Comparison of ENCODE assay signal across 9 cellular contexts in the genomic region with DNA sequence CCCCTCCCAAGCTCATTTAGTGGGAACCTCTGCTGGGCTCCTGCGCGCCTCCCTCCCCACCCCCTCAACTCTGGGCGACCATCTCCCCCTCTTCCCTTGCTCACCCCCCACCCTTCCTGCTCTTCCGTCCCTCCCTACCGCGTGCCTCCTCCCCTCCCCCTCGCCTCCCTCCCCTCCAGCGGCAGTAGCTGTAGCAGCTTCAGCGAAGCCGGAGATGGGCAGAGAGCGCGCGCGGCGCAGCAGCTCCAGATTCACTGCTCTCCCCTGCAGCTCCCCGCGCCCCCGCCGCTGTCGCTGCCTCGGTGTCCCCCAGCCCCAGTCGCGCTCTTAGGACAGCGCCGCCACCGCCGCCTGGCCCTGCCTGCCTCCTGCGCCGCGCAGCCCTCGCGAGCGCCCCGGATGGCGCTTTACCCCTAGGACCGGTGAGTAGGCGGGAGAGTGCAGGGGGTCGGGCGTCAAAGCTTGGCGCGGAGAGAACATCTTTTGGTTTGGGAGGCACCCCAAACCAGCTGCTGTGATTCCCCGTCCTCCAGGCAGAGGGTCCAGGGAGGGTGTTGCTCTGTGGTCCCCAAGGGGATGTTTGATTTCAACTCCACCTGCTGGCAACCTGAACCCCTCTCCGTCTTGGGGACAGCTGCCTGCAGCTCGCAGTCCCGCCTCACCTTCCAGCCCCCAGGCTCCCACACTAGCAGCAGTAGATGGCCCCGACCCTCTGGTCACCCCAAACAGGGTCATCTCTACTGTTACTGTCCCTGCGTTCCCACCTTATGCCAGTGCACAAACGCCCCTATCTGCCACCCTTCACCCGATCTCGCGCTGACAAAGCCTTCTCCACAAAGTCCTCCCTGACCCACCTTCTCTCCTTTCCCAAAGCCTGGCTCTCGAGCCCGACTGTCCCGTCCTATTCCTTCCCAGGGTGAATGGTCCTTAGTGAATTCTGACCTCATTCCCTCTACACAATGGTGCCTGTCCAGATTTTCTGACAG. TPM values are rescaled to one million over a fixed set of nuclear protein-coding genes. Genes with fewer than 3 reads are reported as not detected.
A peak's percentile ranks its signal among the peaks of the same experiment; 100 is the strongest.
DNase-seq lines count a peak whose midpoint lies in the region; ATAC-seq and TF ChIP-seq lines count a peak whose summit lies in the region.
"Had no signal": no experiment of that assay in that cellular context is flagged by ENCODE, and none has a peak within 500 bp of the region (broad histone marks: within the 10 kb centered on the region; RNA-seq: fewer than 3 reads in every experiment).

FUT9 (plus strand) TSS at position 184 of the 986 bp plus-strand sequence. CDS start 187,182 bp downstream, outside the sequence.

- ATAC-seq in T-helper 17 cell = no peak
- ATAC-seq in activated naive CD4-positive, alpha-beta T cell treated with anti-CD3 and anti-CD28 coated beads, Interleukin-2, amount 50 U/mL, for 72 hours = no peak

- H3K4me1 Mint-ChIP-seq in T-helper 17 cell = peaks cover 2% of the 10 kb centered on the region

- CTCF ChIA-PET in HEK293T (lab: Yijun Ruan, JAX) = interaction anchor here (0.6 kb wide), 1 partner anchor 81 kb away, joined by 3 read pairs; no protein-coding TSS in a partner anchor

- no peak within 1 kb of the TSS for H3K27ac Mint-ChIP-seq in T-helper 17 cell
- H3K27ac Mint-ChIP-seq in activated naive CD4-positive, alpha-beta T cell treated with anti-CD3 and anti-CD28 coated beads, Interleukin-2, amount 50 U/mL, for 72 hours = no peak within 1 kb of the TSS

- DNase-seq in HEK293T (ENCODE audit: extremely low spot score) (peak; percentile 10), NCI-H524 (lab: John Stamatoyannopoulos, UW) (peak; percentile 74 to 87), glomerular visceral epithelial cell (ENCODE audit: extremely low spot score) (peak; percentile 58), posterior vena cava (ENCODE audit: low spot score) (peak; percentile 66), T-helper 17 cell (no peak), GF-D8 (lab: John Stamatoyannopoulos, UW) (no peak)
- no peak for DNase-seq in activated naive CD4-positive, alpha-beta T cell treated with anti-CD3 and anti-CD28 coated beads, Interleukin-2, amount 50 U/mL, for 72 hours (ENCODE audit: low spot score in 2 of 2)
- DNase-seq in activated CD4-positive, CD25-positive, alpha-beta regulatory T cell treated with anti-CD3 and anti-CD28 coated beads, Interleukin-2, amount 50 U/mL, for 72 hours = no peak

- H3K4me3 Mint-ChIP-seq in T-helper 17 cell = no peak within 1 kb of the TSS

- peaks cover 0 to 8% of the 10 kb centered on the region in 2 donors for H3K9me3 Mint-ChIP-seq in activated naive CD4-positive, alpha-beta T cell treated with anti-CD3 and anti-CD28 coated beads, Interleukin-2, amount 50 U/mL, for 72 hours

- no peaks in the 10 kb centered on the region for H3K9me3 ChIP-seq in T-helper 17 cell (ENCODE audit: control insufficient read depth, low read length, poor library complexity, severe bottlenecking)

- H3K36me3 Mint-ChIP-seq in T-helper 17 cell (ENCODE audit: low read depth) = no peaks in the 10 kb centered on the region
- H3K36me3 Mint-ChIP-seq in activated naive CD4-positive, alpha-beta T cell treated with anti-CD3 and anti-CD28 coated beads, Interleukin-2, amount 50 U/mL, for 72 hours = peaks cover 8 to 12% of the 10 kb centered on the region in 2 donors

- POLR2A ChIA-PET in HEK293T (lab: Yijun Ruan, JAX) = interaction anchor here (0.7 to 1.7 kb wide), 6 partner anchors 9 to 145 kb away, joined by 3 to 5 read pairs (median 3); no protein-coding TSS in a partner anchor

- intact Hi-C loops in posterior vena cava (cut with DNase I) = no loop called here

- peaks cover 33% of the 10 kb centered on the region for H3K27me3 Mint-ChIP-seq in T-helper 17 cell

TF ChIP-seq in HEK293T, 16 proteins besides CTCF, POLR2A, EP300 and RAD21:
- TF ChIP-seq FOXM1 (IDR thresholded peaks at IDR 0.05; ENCODE audit: borderline replicate concordance) (no peak), L3MBTL2 (conservative IDR thresholded peaks at IDR 0.05) (no peak; the same call in 1 of the 2 replicates), ZNF384 (IDR thresholded peaks at IDR 0.05) (no peak), ELF4 (IDR thresholded peaks at IDR 0.05) (no peak), HDGF (IDR thresholded peaks at IDR 0.05; ENCODE audit: borderline replicate concordance) (no peak), NFRKB (IDR thresholded peaks at IDR 0.05) (no peak), SP1 (IDR thresholded peaks at IDR 0.05) (no peak), PKNOX1 (IDR thresholded peaks at IDR 0.05) (no peak), SUZ12 (IDR thresholded peaks at IDR 0.05) (no peak), FOXA1 (IDR thresholded peaks at IDR 0.05) (no peak), TARDBP (IDR thresholded peaks at IDR 0.05) (no peak), FOXK2 (IDR thresholded peaks at IDR 0.05) (no peak), CTBP1 (IDR thresholded peaks at IDR 0.05; ENCODE audit: borderline replicate concordance) (no peak)

RNA-seq across cellular contexts. Expression of gene FUT9, which starts in this region (rescaled TPM):
- total RNA-seq in posterior vena cava (under 1 TPM in 1 of 2 donors, not detected in 1; under 0.01 TPM), T-helper 17 cell (not detected)
- total RNA-seq in activated naive CD4-positive, alpha-beta T cell treated with anti-CD3 and anti-CD28 coated beads, Interleukin-2, amount 50 U/mL, for 72 hours = not detected
- total RNA-seq: fibroblast of villous mesenchyme had no signal

Comparison
In these comparisons a context has a peak if more than half of its experiments do, and no peak if none do; other contexts are left out.
1. Peak in DNase-seq in posterior vena cava; RNA of the gene not detected or under 1 TPM.
2. DNase-seq: peak in HEK293T (single experiment), NCI-H524 (2 of 2) and glomerular visceral epithelial cell (single experiment); none in T-helper 17 cell (0 of 3), GF-D8 (single experiment), activated naive CD4-positive, alpha-beta T cell treated with anti-CD3 and anti-CD28 coated beads, Interleukin-2, amount 50 U/mL, for 72 hours (0 of 2) and activated CD4-positive, CD25-positive, alpha-beta regulatory T cell treated with anti-CD3 and anti-CD28 coated beads, Interleukin-2, amount 50 U/mL, for 72 hours (single experiment).